In genomic region chr10:76115471-76116155, GRCh38 we compare ENCODE assay signal across 18 cellular contexts.
DNase-seq lines count a peak whose midpoint lies in the region; ATAC-seq, FAIRE-seq and TF ChIP-seq lines count a peak whose summit lies in the region.
"Had no signal": no experiment of that assay in that cellular context is flagged by ENCODE, and none has a peak within 500 bp of the region (broad histone marks: within the 10 kb centered on the region; RNA-seq: fewer than 3 reads in every experiment).

No MANE protein-coding gene starts in this region.

- H3K9me3 ChIP-seq in WERI-Rb-1 (ENCODE audit: severe bottlenecking), result no peaks in the 10 kb centered on the region
- no peaks in the 10 kb centered on the region for H3K9me3 ChIP-seq in neural progenitor cell (ENCODE audit: low read depth)
- H3K9me3 ChIP-seq: BLaER1 treated with 17β-estradiol and CSF1 and Interleukin-3, amounts not matched to agents 10 nM and 100 nM; mucosa of descending colon; Peyer's patch had no signal

- H3K27me3 ChIP-seq in WERI-Rb-1 (ENCODE audit: insufficient read depth, low read depth, severe bottlenecking), result no peaks in the 10 kb centered on the region
- H3K27me3 ChIP-seq in neural progenitor cell, result no peaks in the 10 kb centered on the region
- H3K27me3 ChIP-seq: BLaER1 treated with 17β-estradiol and CSF1 and Interleukin-3, amounts not matched to agents 10 nM and 100 nM; Peyer's patch had no signal

- H3K4me2 ChIP-seq in neural progenitor cell, result no peak overlapping the region
- H3K4me2 ChIP-seq: BLaER1 treated with 17β-estradiol and CSF1 and Interleukin-3, amounts not matched to agents 10 nM and 100 nM had no signal

- DNase-seq in DMS53 (lab: John Stamatoyannopoulos, UW), result peak; percentile 88
- no peak for DNase-seq in HTR-8/SVneo (ENCODE audit: insufficient read length, low spot score)
- peak; percentile 93 for DNase-seq in WERI-Rb-1
- no peak for DNase-seq in neural progenitor cell (ENCODE audit: low spot score)
- DNase-seq in SW 1271 (lab: John Stamatoyannopoulos, UW), result no peak
- no peak for DNase-seq in head of caudate nucleus
- DNase-seq: activated CD4-positive, alpha-beta T cell treated with anti-CD3 and anti-CD28 coated beads, Interleukin-2, amount 10 ng/mL, durations not matched to agents 7 days and 5 days; amygdala; dorsolateral prefrontal cortex; HCEC 1CT; mucosa of descending colon; NCI-H2227 treated with DMSO at 0.1 percent for 48 hours; Peyer's patch; stimulated activated CD4-positive, alpha-beta T cell treated with anti-CD3 and anti-CD28 coated beads, Interleukin-2, amount 100 ng/mL, for 48 hours; T-helper 1 cell had no signal

- no peak for TF ChIP-seq POLR2A in GM18505 (IDR thresholded peaks at IDR 0.05; ENCODE audit: borderline replicate concordance, extremely low read depth, insufficient read depth, insufficient read length)

- ATAC-seq in GM18505 (IDR thresholded peaks at IDR 0.05; ENCODE audit: unreplicated experiment), result no peak
- ATAC-seq: mucosa of descending colon had no signal

- H3K36me3 Mint-ChIP-seq in neural progenitor cell, result no peaks in the 10 kb centered on the region

- H3F3A ChIP-seq in neural progenitor cell (ENCODE audit: low read depth), result no peaks in the 10 kb centered on the region

- intact Hi-C loops in head of caudate nucleus (cut with DNase I), result no loop called here

- peaks cover 7% of the 10 kb centered on the region for H3K27me3 Mint-ChIP-seq in neural progenitor cell (ENCODE audit: insufficient read depth, low read depth)
- H3K27me3 Mint-ChIP-seq: activated CD4-positive, alpha-beta T cell treated with anti-CD3 and anti-CD28 coated beads, Interleukin-2, amount 10 ng/mL, durations not matched to agents 7 days and 5 days had no signal

- peak overlapping the region; percentile 27 for H3K4me3 ChIP-seq in WERI-Rb-1 (ENCODE audit: low read depth, low read length)
- no peak overlapping the region for H3K4me3 ChIP-seq in neural progenitor cell
- H3K4me3 ChIP-seq: BLaER1 treated with 17β-estradiol and CSF1 and Interleukin-3, amounts not matched to agents 10 nM and 100 nM; dorsolateral prefrontal cortex; mucosa of descending colon; Peyer's patch had no signal

- no peak overlapping the region for H3K9ac ChIP-seq in neural progenitor cell
- H3K9ac ChIP-seq: BLaER1 treated with 17β-estradiol and CSF1 and Interleukin-3, amounts not matched to agents 10 nM and 100 nM had no signal

- H3K79me2 ChIP-seq in neural progenitor cell (ENCODE audit: low read depth), result no peaks in the 10 kb centered on the region

- peak overlapping the region; percentile 2 for H3K4me3 Mint-ChIP-seq in neural progenitor cell
- H3K4me3 Mint-ChIP-seq: activated CD4-positive, alpha-beta T cell treated with anti-CD3 and anti-CD28 coated beads, Interleukin-2, amount 10 ng/mL, durations not matched to agents 7 days and 5 days; activated T-helper 1 cell treated with anti-CD3 and anti-CD28 coated beads, Interleukin-12 subunit alpha, Interleukin-12 subunit beta, Interleukin-2, Interleukin-4 antibody, amounts not matched to agents 30 ng/mL and 10 ng/mL and 1 ng/mL, durations not matched to agents 14 hours and 24 hours and 36 hours had no signal

- no peaks in the 10 kb centered on the region for H3K36me3 ChIP-seq in WERI-Rb-1
- H3K36me3 ChIP-seq in neural progenitor cell, result no peaks in the 10 kb centered on the region
- H3K36me3 ChIP-seq: BLaER1 treated with 17β-estradiol and CSF1 and Interleukin-3, amounts not matched to agents 10 nM and 100 nM; Peyer's patch had no signal

- peaks cover 46% of the 10 kb centered on the region for H3K4me1 Mint-ChIP-seq in neural progenitor cell
- H3K4me1 Mint-ChIP-seq: activated CD4-positive, alpha-beta T cell treated with anti-CD3 and anti-CD28 coated beads, Interleukin-2, amount 10 ng/mL, durations not matched to agents 7 days and 5 days had no signal

- H4K20me1 ChIP-seq in neural progenitor cell (ENCODE audit: low read depth), result no peaks in the 10 kb centered on the region
- H4K20me1 ChIP-seq: BLaER1 treated with 17β-estradiol and CSF1 and Interleukin-3, amounts not matched to agents 10 nM and 100 nM had no signal

- H3K27ac ChIP-seq in WERI-Rb-1 (peak overlapping the region; percentile 46), neural progenitor cell (no peak overlapping the region)
- H3K27ac ChIP-seq: BLaER1 treated with 17β-estradiol and CSF1 and Interleukin-3, amounts not matched to agents 10 nM and 100 nM; dorsolateral prefrontal cortex; Peyer's patch had no signal

- peak overlapping the region; percentile 9 for H2AFZ ChIP-seq in neural progenitor cell (replicated peaks)

- FAIRE-seq in HTR-8/SVneo (lab: Jason Lieb, UNC), result peak; percentile 54

- peak overlapping the region; percentile 28 for H3K27ac Mint-ChIP-seq in neural progenitor cell
- H3K27ac Mint-ChIP-seq: activated CD4-positive, alpha-beta T cell treated with anti-CD3 and anti-CD28 coated beads, Interleukin-2, amount 10 ng/mL, durations not matched to agents 7 days and 5 days; activated T-helper 1 cell treated with anti-CD3 and anti-CD28 coated beads, Interleukin-12 subunit alpha, Interleukin-12 subunit beta, Interleukin-2, Interleukin-4 antibody, amounts not matched to agents 30 ng/mL and 10 ng/mL and 1 ng/mL, durations not matched to agents 14 hours and 24 hours and 36 hours had no signal

- TF ChIP-seq CTCF in WERI-Rb-1 (IDR thresholded peaks at IDR 0.05; ENCODE audit: low read depth, low read length) (no peak), neural progenitor cell (IDR thresholded peaks at IDR 0.05) (no peak)

- peaks cover 6% of the 10 kb centered on the region for H3K9me3 Mint-ChIP-seq in neural progenitor cell
- H3K9me3 Mint-ChIP-seq: activated T-helper 1 cell treated with anti-CD3 and anti-CD28 coated beads, Interleukin-12 subunit alpha, Interleukin-12 subunit beta, Interleukin-2, Interleukin-4 antibody, amounts not matched to agents 30 ng/mL and 10 ng/mL and 1 ng/mL, durations not matched to agents 14 hours and 24 hours and 36 hours had no signal

- peaks cover 25% of the 10 kb centered on the region for H3K4me1 ChIP-seq in neural progenitor cell
- H3K4me1 ChIP-seq: BLaER1 treated with 17β-estradiol and CSF1 and Interleukin-3, amounts not matched to agents 10 nM and 100 nM had no signal

Comparison
In these comparisons a context has a peak if more than half of its experiments do, and no peak if none do; other contexts are left out.
1. DNase-seq: peak in DMS53 (single experiment) and WERI-Rb-1 (single experiment); none in HTR-8/SVneo (single experiment), neural progenitor cell (single experiment), SW 1271 (0 of 2) and head of caudate nucleus (0 of 42).